ENCODE assay signal across 10 cellular contexts in the genomic region with DNA sequence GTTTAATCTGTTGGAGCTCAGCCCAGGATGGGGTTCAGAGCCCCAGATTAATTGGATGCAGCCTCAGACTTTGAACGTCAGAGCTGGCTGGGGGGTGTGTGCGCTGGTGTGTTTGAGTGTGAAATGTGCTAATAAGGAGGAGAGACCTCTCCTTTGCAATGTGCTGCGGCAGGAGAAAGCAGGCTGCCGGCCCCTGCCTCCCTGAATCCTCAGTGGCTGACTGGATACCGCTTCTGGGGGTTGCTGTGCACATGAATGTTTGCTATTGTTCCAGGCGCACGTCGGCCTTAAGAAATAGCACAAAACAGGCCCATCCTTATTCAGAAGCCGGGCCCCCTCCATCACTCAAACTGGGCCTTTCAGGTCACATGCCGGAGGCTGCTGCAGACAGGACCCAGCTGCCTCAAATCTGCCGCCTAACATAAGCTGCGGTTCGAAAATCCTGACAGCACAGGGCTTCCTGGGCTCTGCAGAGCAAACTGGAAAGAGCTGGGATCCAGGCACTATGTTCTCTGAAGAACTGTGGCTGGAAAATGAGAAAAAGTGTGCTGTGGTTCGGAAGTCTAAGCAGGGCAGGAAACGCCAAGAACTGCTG.
A peak's percentile ranks its signal among the peaks of the same experiment; 100 is the strongest.
DNase-seq lines count a peak whose midpoint lies in the region; ATAC-seq and TF ChIP-seq lines count a peak whose summit lies in the region.
"Had no signal": no experiment of that assay in that cellular context is flagged by ENCODE, and none has a peak within 500 bp of the region (broad histone marks: within the 10 kb centered on the region; RNA-seq: fewer than 3 reads in every experiment).

No MANE protein-coding gene starts in this region.

- H3K9me3 Mint-ChIP-seq in neural crest cell = no peaks in the 10 kb centered on the region
- no peaks in the 10 kb centered on the region for H3K9me3 Mint-ChIP-seq in CD8-positive, alpha-beta T cell
- H3K9me3 Mint-ChIP-seq in stimulated activated effector memory CD8-positive, alpha-beta T cell treated with anti-CD3 and anti-CD28 coated beads, Interleukin-12 subunit alpha, Interleukin-12 subunit beta, amount 100 ng/mL, for 72 hours = no peaks in the 10 kb centered on the region

- H3K27ac ChIP-seq in body of pancreas = peak overlapping the region in 3 of 4 donors; percentile 6 to 41 (median 41)
- H3K27ac ChIP-seq in left ventricle myocardium inferior (replicated peaks) = peak overlapping the region; percentile 80
- peak overlapping the region in 3 of 4 donors; percentile 41 to 73 (median 48) for H3K27ac ChIP-seq in upper lobe of left lung
- H3K27ac ChIP-seq in CD8-positive, alpha-beta T cell (ENCODE audit: low read depth, low read length) = no peak overlapping the region

- peak overlapping the region; percentile 95 for H3K27ac Mint-ChIP-seq in neural crest cell (ENCODE audit: unreplicated experiment)
- H3K27ac Mint-ChIP-seq in CD8-positive, alpha-beta T cell = no peak overlapping the region
- H3K27ac Mint-ChIP-seq in stimulated activated effector memory CD8-positive, alpha-beta T cell treated with anti-CD3 and anti-CD28 coated beads, Interleukin-12 subunit alpha, Interleukin-12 subunit beta, amount 100 ng/mL, for 72 hours = no peak overlapping the region

- no peak for TF ChIP-seq EP300 in upper lobe of left lung (IDR thresholded peaks at IDR 0.05)

- TF ChIP-seq CTCF in body of pancreas (IDR thresholded peaks at IDR 0.05) = no peak
- no peak for TF ChIP-seq CTCF in left ventricle myocardium inferior (IDR thresholded peaks at IDR 0.05; ENCODE audit: borderline replicate concordance)
- TF ChIP-seq CTCF in neural crest cell (conservative IDR thresholded peaks at IDR 0.05) = no peak
- no peak for TF ChIP-seq CTCF in upper lobe of left lung (IDR thresholded peaks at IDR 0.05)
- no peak for TF ChIP-seq CTCF in CD8-positive, alpha-beta T cell (IDR thresholded peaks at IDR 0.05)
- TF ChIP-seq CTCF in GM10248 (IDR thresholded peaks at IDR 0.05; ENCODE audit: control extremely low read depth, extremely low read depth, low read depth, missing control alignments) = no peak

- H3K4me1 Mint-ChIP-seq in neural crest cell = peaks cover 67% of the 10 kb centered on the region
- H3K4me1 Mint-ChIP-seq in CD8-positive, alpha-beta T cell (ENCODE audit: low read depth) = no peaks in the 10 kb centered on the region
- H3K4me1 Mint-ChIP-seq in stimulated activated effector memory CD8-positive, alpha-beta T cell treated with anti-CD3 and anti-CD28 coated beads, Interleukin-12 subunit alpha, Interleukin-12 subunit beta, amount 100 ng/mL, for 72 hours = no peaks in the 10 kb centered on the region

- H3K4me3 Mint-ChIP-seq in neural crest cell = peak overlapping the region; percentile 81
- H3K4me3 Mint-ChIP-seq in CD8-positive, alpha-beta T cell = no peak overlapping the region
- no peak overlapping the region for H3K4me3 Mint-ChIP-seq in stimulated activated effector memory CD8-positive, alpha-beta T cell treated with anti-CD3 and anti-CD28 coated beads, Interleukin-12 subunit alpha, Interleukin-12 subunit beta, amount 100 ng/mL, for 72 hours

- H3K4me3 ChIP-seq in body of pancreas (no peak overlapping the region), left ventricle myocardium inferior (peak overlapping the region; percentile 45), upper lobe of left lung (peak overlapping the region in 3 of 4 donors; percentile 9 to 31 (median 20))
- H3K4me3 ChIP-seq in CD8-positive, alpha-beta T cell (ENCODE audit: low read depth, low read length) = no peak overlapping the region

- WGBS in body of pancreas, 2 donors = 69 to 77% methylated on average over 15 of the region's 15 CpGs
- 51 to 74% methylated on average over 15 of the region's 15 CpGs for WGBS in upper lobe of left lung, 2 donors

- no peaks in the 10 kb centered on the region for H3K36me3 ChIP-seq in body of pancreas (replicated peaks in 1 of 2; ENCODE audit: insufficient read depth in 1 of 2, low read depth in 2 of 2)
- H3K36me3 ChIP-seq in left ventricle myocardium inferior = no peaks in the 10 kb centered on the region
- H3K36me3 ChIP-seq in upper lobe of left lung = no peaks in the 10 kb centered on the region
- H3K36me3 ChIP-seq in CD8-positive, alpha-beta T cell (ENCODE audit: insufficient read depth, low read length) = no peaks in the 10 kb centered on the region

- peaks cover 12% of the 10 kb centered on the region for H3K27me3 Mint-ChIP-seq in neural crest cell (ENCODE audit: low read depth)
- no peaks in the 10 kb centered on the region for H3K27me3 Mint-ChIP-seq in CD8-positive, alpha-beta T cell (ENCODE audit: low read depth)

- TF ChIP-seq POLR2A in body of pancreas (IDR thresholded peaks at IDR 0.05) = no peak
- no peak for TF ChIP-seq POLR2A in upper lobe of left lung (IDR thresholded peaks at IDR 0.05)

- ATAC-seq in body of pancreas (peak; percentile 19), upper lobe of left lung (ENCODE audit: low FRiP score in 2 of 2) (peak; percentile 10 to 61)
- ATAC-seq in CD8-positive, alpha-beta T cell = no peak
- no peak for ATAC-seq in stimulated activated effector memory CD8-positive, alpha-beta T cell treated with anti-CD3 and anti-CD28 coated beads, Interleukin-12 subunit alpha, Interleukin-12 subunit beta, amount 100 ng/mL, for 72 hours

- DNase-seq in body of pancreas = peak in 1 of 4 donors; percentile 10
- no peak for DNase-seq in left ventricle myocardium inferior
- peak; percentile 54 for DNase-seq in neural crest cell (ENCODE audit: low read depth, low spot score)
- peak; percentile 10 to 28 for DNase-seq in upper lobe of left lung
- DNase-seq in CD8-positive, alpha-beta T cell = no peak
- DNase-seq in stimulated activated effector memory CD8-positive, alpha-beta T cell treated with anti-CD3 and anti-CD28 coated beads, Interleukin-12 subunit alpha, Interleukin-12 subunit beta, amount 100 ng/mL, for 72 hours (ENCODE audit: low spot score in 2 of 2) = no peak
- DNase-seq in GM10248 (ENCODE audit: extremely low spot score) = no peak
- DNase-seq: activated CD4-positive, alpha-beta T cell treated with anti-CD3 and anti-CD28 coated beads for 1 hour; activated naive CD4-positive, alpha-beta T cell treated with Interleukin-2 at 50 U/mL for 16 hours; islet precursor cell had no signal

- CTCF ChIA-PET in CD8-positive, alpha-beta T cell (lab: Charles Lee) = no interaction called here
- CTCF ChIA-PET in GM10248 (lab: Yijun Ruan, JAX) = interaction anchor here (1.0 to 1.2 kb wide), 2 partner anchors 11 to 558 kb away, joined by 3 read pairs; no protein-coding TSS in a partner anchor

- no peaks in the 10 kb centered on the region for H3K9me3 ChIP-seq in body of pancreas
- no peaks in the 10 kb centered on the region for H3K9me3 ChIP-seq in left ventricle myocardium inferior (replicated peaks)
- no peaks in the 10 kb centered on the region for H3K9me3 ChIP-seq in upper lobe of left lung
- no peaks in the 10 kb centered on the region for H3K9me3 ChIP-seq in CD8-positive, alpha-beta T cell (ENCODE audit: low read length)

- intact Hi-C loops in body of pancreas (cut with DNase I) (no loop called here), left ventricle myocardium inferior (cut with micrococcal nuclease) (no loop called here)
- intact Hi-C loops in CD8-positive, alpha-beta T cell (cut with DNase I, micrococcal nuclease) = no loop called here

- no peaks in the 10 kb centered on the region for H3K36me3 Mint-ChIP-seq in neural crest cell (ENCODE audit: low read depth)
- no peaks in the 10 kb centered on the region for H3K36me3 Mint-ChIP-seq in CD8-positive, alpha-beta T cell
- no peaks in the 10 kb centered on the region for H3K36me3 Mint-ChIP-seq in stimulated activated effector memory CD8-positive, alpha-beta T cell treated with anti-CD3 and anti-CD28 coated beads, Interleukin-12 subunit alpha, Interleukin-12 subunit beta, amount 100 ng/mL, for 72 hours

- H3K4me1 ChIP-seq in body of pancreas = peaks cover 18% of the 10 kb centered on the region
- H3K4me1 ChIP-seq in left ventricle myocardium inferior = peaks cover 73% of the 10 kb centered on the region
- H3K4me1 ChIP-seq in upper lobe of left lung = peaks cover 0 to 15% (median 7%) of the 10 kb centered on the region in 4 donors
- H3K4me1 ChIP-seq in CD8-positive, alpha-beta T cell (ENCODE audit: insufficient read depth, low read length) = no peaks in the 10 kb centered on the region

- H3K27me3 ChIP-seq in body of pancreas (no peaks in the 10 kb centered on the region), left ventricle myocardium inferior (ENCODE audit: low read depth) (no peaks in the 10 kb centered on the region), upper lobe of left lung (no peaks in the 10 kb centered on the region)
- no peaks in the 10 kb centered on the region for H3K27me3 ChIP-seq in CD8-positive, alpha-beta T cell (ENCODE audit: insufficient read depth, low read length)

- POLR2A ChIA-PET in CD8-positive, alpha-beta T cell (lab: Charles Lee) = no interaction called here
- POLR2A ChIA-PET in GM10248 (lab: Yijun Ruan, JAX) = no interaction called here

Comparison
In these comparisons a context has a peak if more than half of its experiments do, and no peak if none do; other contexts are left out.
1. ATAC-seq: peak in body of pancreas (single experiment) and upper lobe of left lung (2 of 2); none in CD8-positive, alpha-beta T cell (single experiment) and stimulated activated effector memory CD8-positive, alpha-beta T cell treated with anti-CD3 and anti-CD28 coated beads, Interleukin-12 subunit alpha, Interleukin-12 subunit beta, amount 100 ng/mL, for 72 hours (single experiment).
2. DNase-seq: peak in neural crest cell (single experiment) and upper lobe of left lung (2 of 2); none in left ventricle myocardium inferior (single experiment), CD8-positive, alpha-beta T cell (0 of 7), stimulated activated effector memory CD8-positive, alpha-beta T cell treated with anti-CD3 and anti-CD28 coated beads, Interleukin-12 subunit alpha, Interleukin-12 subunit beta, amount 100 ng/mL, for 72 hours (0 of 2) and GM10248 (single experiment).
3. H3K4me3 ChIP-seq: peak in left ventricle myocardium inferior (single experiment) and upper lobe of left lung (3 of 4); none in body of pancreas (0 of 2) and CD8-positive, alpha-beta T cell (single experiment).